8 cellular contexts compared by ENCODE assay signal in genomic region chr1:58783993-58784757, GRCh38. TPM values are rescaled to one million over a fixed set of nuclear protein-coding genes. Genes with fewer than 3 reads are reported as not detected.
DNase-seq lines count a peak whose midpoint lies in the region; ATAC-seq and TF ChIP-seq lines count a peak whose summit lies in the region.

TSS of gene JUN (minus strand) at chr1:58784047. CDS start at chr1:58783070, 977 bp downstream.

- H3K36me3 Mint-ChIP-seq in endothelial cell (ENCODE audit: low read depth, unreplicated experiment), result peaks cover 25% of the 10 kb centered on the region
- peaks cover 23% of the 10 kb centered on the region for H3K36me3 Mint-ChIP-seq in mesothelial cell of epicardium

- peak within 1 kb of the TSS; percentile 84 for H2AFZ ChIP-seq in OCI-LY7 (ENCODE audit: low read length)

- intact Hi-C loops in OCI-LY7 (cut with micrococcal nuclease; ENCODE audit: unreplicated experiment), result loop anchor here (1.0 to 10.0 kb wide), 5 partner anchors 31 to 511 kb away; partner anchors contain the start of gene FGGY

- DNase-seq in D341Med (ENCODE audit: low spot score), result peak; percentile 94
- DNase-seq in HuH-7.5 (ENCODE audit: low spot score), result peak; percentile 96
- DNase-seq in OCI-LY7 (ENCODE audit: low spot score), result peak; percentile 99
- peak; percentile 97 for DNase-seq in activated T-cell treated with anti-CD3 and anti-CD28 coated beads for 1 hour (ENCODE audit: low read depth)
- peak; percentile 97 for DNase-seq in endothelial cell (ENCODE audit: low spot score)
- peak; percentile 97 to 99 for DNase-seq in mesothelial cell of epicardium (ENCODE audit: low spot score in 2 of 2, unreplicated experiment in 2 of 2)
- peak; percentile 96 to 98 for DNase-seq in stimulated activated CD8-positive, alpha-beta memory T cell treated with anti-CD3 and anti-CD28 coated beads, Interleukin-15, amount 100 ng/mL, for 48 hours (ENCODE audit: low read depth in 2 of 2)

- peaks cover 23% of the 10 kb centered on the region for H3K4me1 ChIP-seq in OCI-LY7 (ENCODE audit: insufficient read depth, low read length, poor library complexity, severe bottlenecking)

- peak within 1 kb of the TSS; percentile 67 for H3K27ac ChIP-seq in OCI-LY7 (ENCODE audit: low read depth, low read length, poor library complexity, severe bottlenecking)

- H3K4me2 ChIP-seq in OCI-LY7 (ENCODE audit: low read length), result peak within 1 kb of the TSS; percentile 92

- peak; percentile 77 for ATAC-seq in GM21526 (IDR thresholded peaks at IDR 0.05; ENCODE audit: low FRiP score, unreplicated experiment)

- BruUV-seq in OCI-LY7 (replicated peaks; lab: Mats Ljungman, UMichigan), result TSS peak; percentile 82

- TF ChIP-seq CTCF in OCI-LY7 (conservative IDR thresholded peaks at IDR 0.05; ENCODE audit: low read length), result 0 out of 2 replicates have a peak, but pooled peaks have one; percentile 5
- TF ChIP-seq CTCF in endothelial cell (IDR thresholded peaks at IDR 0.05; ENCODE audit: unreplicated experiment), result no peak
- no peak for TF ChIP-seq CTCF in mesothelial cell of epicardium (IDR thresholded peaks at IDR 0.05; ENCODE audit: unreplicated experiment)

- CTCF ChIA-PET in OCI-LY7 (lab: Charles Lee; ENCODE audit: unreplicated experiment), result interaction anchor here (0.6 kb wide), 1 partner anchor 75 kb away, joined by 4 read pairs; no protein-coding TSS in a partner anchor

- POLR2A ChIA-PET in OCI-LY7 (lab: Charles Lee), result interaction anchor here (1.0 kb wide), 1 partner anchor 259 kb away, joined by 3 read pairs; no protein-coding TSS in a partner anchor

- H3K4me1 Mint-ChIP-seq in endothelial cell (ENCODE audit: unreplicated experiment) (peaks cover 32% of the 10 kb centered on the region), mesothelial cell of epicardium (peaks cover 45% of the 10 kb centered on the region)

- H3K27ac Mint-ChIP-seq in endothelial cell (ENCODE audit: unreplicated experiment) (peak within 1 kb of the TSS; percentile 99), mesothelial cell of epicardium (peak within 1 kb of the TSS; percentile 100)

- H3K79me2 ChIP-seq in OCI-LY7 (ENCODE audit: insufficient read depth, low read depth, low read length), result no peaks in the 10 kb centered on the region

- H3K27me3 Mint-ChIP-seq in endothelial cell (ENCODE audit: unreplicated experiment) (peaks cover 15% of the 10 kb centered on the region), mesothelial cell of epicardium (ENCODE audit: low read depth) (no peaks in the 10 kb centered on the region)

- H3K9me3 Mint-ChIP-seq in endothelial cell (ENCODE audit: unreplicated experiment) (peaks cover 4% of the 10 kb centered on the region), mesothelial cell of epicardium (peaks cover 12% of the 10 kb centered on the region)

- no peaks in the 10 kb centered on the region for H3K9me3 ChIP-seq in OCI-LY7 (ENCODE audit: low read length)

- H3K9me2 ChIP-seq in OCI-LY7 (ENCODE audit: insufficient read depth, low read length), result no peaks in the 10 kb centered on the region

- H3K36me3 ChIP-seq in OCI-LY7 (ENCODE audit: insufficient read depth, low read length), result no peaks in the 10 kb centered on the region

- H3K4me3 ChIP-seq in OCI-LY7 (ENCODE audit: low read depth, low read length, poor library complexity, severe bottlenecking), result peak within 1 kb of the TSS; percentile 80

- H4K20me1 ChIP-seq in OCI-LY7 (ENCODE audit: insufficient read depth, low read length), result no peaks in the 10 kb centered on the region

- H3K4me3 Mint-ChIP-seq in endothelial cell (ENCODE audit: unreplicated experiment), result peak within 1 kb of the TSS; percentile 100
- H3K4me3 Mint-ChIP-seq in mesothelial cell of epicardium, result peak within 1 kb of the TSS; percentile 98

RNA-seq across cellular contexts. Expression of gene JUN, which starts in this region (rescaled TPM):
- total RNA-seq in OCI-LY7 (2014; rRNA removed; shearing (Covaris generic)), result 7.7 and 8.1 TPM in 2 replicates
- total RNA-seq in OCI-LY7 (2022) (4.2 and 5.3 TPM in 2 replicates), endothelial cell (ENCODE audit: unreplicated experiment) (56.3 TPM), mesothelial cell of epicardium (242 to 245 TPM (median 245 TPM) in 3 replicates)

Comparison
In these comparisons a context has a peak if more than half of its experiments do, and no peak if none do; other contexts are left out.
1. Peak in every context shown above with its lines: DNase-seq, ATAC-seq, H3K4me3 ChIP-seq and H3K27ac ChIP-seq.